1 cellular context compared by ENCODE assay signal in genomic region chr9:101028346-101029299, GRCh38.
A peak's percentile ranks its signal among the peaks of the same experiment; 100 is the strongest.
TF ChIP-seq lines count a peak whose summit lies in the region.

Gene PLPPR1 (plus strand): TSS chr9:101028727.

TF ChIP-seq in H1, 55 proteins besides CTCF, POLR2A, EP300 and RAD21 (continued from another document):
- TF ChIP-seq RBBP5 (IDR thresholded peaks at IDR 0.05; ENCODE audit: borderline replicate concordance, low read depth, low read length) (peak; percentile 95), SAP30 (IDR thresholded peaks at IDR 0.05; ENCODE audit: insufficient read depth, insufficient replicate concordance, low read length) (no peak), FOSL1 (IDR thresholded peaks at IDR 0.05; ENCODE audit: insufficient read depth, low read depth, low read length) (no peak), NANOG (IDR thresholded peaks at IDR 0.05; ENCODE audit: insufficient read depth, low read depth, low read length, poor library complexity, severe bottlenecking) (no peak), POLR2AphosphoS5 (IDR thresholded peaks at IDR 0.05; ENCODE audit: low read depth, low read length) (no peak), BACH1 (IDR thresholded peaks at IDR 0.05; ENCODE audit: low read length) (peak; percentile 8; the same call in 1 of the 2 replicates), SP4 (IDR thresholded peaks at IDR 0.05; ENCODE audit: low read length) (no peak), SIRT6 (IDR thresholded peaks at IDR 0.05; ENCODE audit: low read length) (no peak), KDM4A (IDR thresholded peaks at IDR 0.05; ENCODE audit: low read depth, low read length, severe bottlenecking) (peak; percentile 91), SUZ12 (IDR thresholded peaks at IDR 0.05; ENCODE audit: low read length) (peak; percentile 60), RNF2 (IDR thresholded peaks at IDR 0.05; ENCODE audit: borderline replicate concordance, low read depth, low read length, missing control alignments, poor library complexity, severe bottlenecking) (no peak), ASH2L (IDR thresholded peaks at IDR 0.05; ENCODE audit: low read length) (peak; percentile 56), HDAC2 (IDR thresholded peaks at IDR 0.05; ENCODE audit: borderline replicate concordance in 1 of 2, low read depth in 2 of 2, low read length in 2 of 2) (peak in 1 of 2 experiments; percentile 42; a peak in 1 of 4 replicates), SRF (IDR thresholded peaks at IDR 0.05; ENCODE audit: low read depth, low read length) (no peak), USF2 (IDR thresholded peaks at IDR 0.05; ENCODE audit: low read length) (no peak), NRF1 (IDR thresholded peaks at IDR 0.05; ENCODE audit: low read depth, low read length) (peak; percentile 63), EZH2 (IDR thresholded peaks at IDR 0.05; ENCODE audit: low read depth, low read length, severe bottlenecking) (no peak), SIN3A (conservative IDR thresholded peaks at IDR 0.05 in 1 of 2, IDR thresholded peaks at IDR 0.05 in 1 of 2; ENCODE audit: low read depth in 1 of 2, low read length in 2 of 2) (0 out of 4 replicates have a peak, but pooled peaks of 1 of the 2 experiments have one; percentile 29), CBX8 (IDR thresholded peaks at IDR 0.05; ENCODE audit: borderline replicate concordance, low read depth, low read length) (no peak), BCL11A (IDR thresholded peaks at IDR 0.05; ENCODE audit: low read depth in 2 of 2, low read length in 2 of 2) (no peak), CREB1 (IDR thresholded peaks at IDR 0.05) (peak; percentile 13; the same call in 1 of the 2 replicates), ATF2 (IDR thresholded peaks at IDR 0.05; ENCODE audit: low read length) (no peak), JUND (IDR thresholded peaks at IDR 0.05; ENCODE audit: low read length) (no peak), CTBP2 (IDR thresholded peaks at IDR 0.05; ENCODE audit: borderline replicate concordance, insufficient read depth, insufficient read length, low read length) (no peak), MAX (IDR thresholded peaks at IDR 0.05) (no peak; the same call in none of the 2 replicates), SP2 (IDR thresholded peaks at IDR 0.05; ENCODE audit: low read length) (no peak)
TF ChIP-seq in H1: peak in this region for 12.
